Comparison of ENCODE assay signal across 9 cellular contexts in genomic region chr11:57475671-57476222, GRCh38. TPM values are rescaled to one million over a fixed set of nuclear protein-coding genes. Genes with fewer than 3 reads are reported as not detected.
A peak's percentile ranks its signal among the peaks of the same experiment; 100 is the strongest.
DNase-seq lines count a peak whose midpoint lies in the region; ATAC-seq and TF ChIP-seq lines count a peak whose summit lies in the region.
"Had no signal": no experiment of that assay in that cellular context is flagged by ENCODE, and none has a peak within 500 bp of the region (broad histone marks: within the 10 kb centered on the region; RNA-seq: fewer than 3 reads in every experiment).

No MANE protein-coding gene starts in this region.

- H3K4me1 Mint-ChIP-seq in IgD-negative memory B cell = peaks cover 5 to 29% (median 15%) of the 10 kb centered on the region in 3 donors

- peak overlapping the region; percentile 57 to 60 (median 58) for H3K4me3 ChIP-seq in esophagus muscularis mucosa
- H3K4me3 ChIP-seq in skeletal muscle cell (ENCODE audit: low read depth, low read length) = peak overlapping the region; percentile 28

- intact Hi-C loops in esophagus muscularis mucosa (cut with DNase I) = no loop called here

- no peaks in the 10 kb centered on the region for H3K36me3 ChIP-seq in esophagus muscularis mucosa

- in situ Hi-C loops in G401 (cut with HindIII; ENCODE audit: low sequenced_read_pairs) = no loop called here

- peak; percentile 26 for ATAC-seq in GM18909 (IDR thresholded peaks at IDR 0.05; ENCODE audit: poor library complexity, unreplicated experiment)

- 48% methylated on average over 12 of the region's 12 CpGs for WGBS in esophagus muscularis mucosa

- no peak for TF ChIP-seq EP300 in esophagus muscularis mucosa (IDR thresholded peaks at IDR 0.05)

- no peak for TF ChIP-seq CTCF in esophagus muscularis mucosa (IDR thresholded peaks at IDR 0.05)

- DNase-seq in esophagus muscularis mucosa (ENCODE audit: extremely low spot score) (no peak), skeletal muscle cell (ENCODE audit: low read depth) (no peak), GM19240 (ENCODE audit: insufficient read length, low spot score) (no peak), AG20443 (ENCODE audit: low spot score) (no peak), G401 (ENCODE audit: low spot score) (no peak), erythroblast (lab: John Stamatoyannopoulos, UW) (no peak)
- DNase-seq: NCI-H2171 treated with DMSO at 0.1 percent for 48 hours had no signal

- peak overlapping the region; percentile 68 to 94 (median 88) for H3K4me3 Mint-ChIP-seq in IgD-negative memory B cell

- no peak for TF ChIP-seq POLR2A in esophagus muscularis mucosa (IDR thresholded peaks at IDR 0.05; ENCODE audit: low read depth)
- TF ChIP-seq POLR2A in erythroblast (IDR thresholded peaks at IDR 0.05; ENCODE audit: low read length) = no peak

- H3K9me3 Mint-ChIP-seq in IgD-negative memory B cell = no peaks in the 10 kb centered on the region

- peaks cover 8 to 19% (median 17%) of the 10 kb centered on the region in 4 donors for H3K4me1 ChIP-seq in esophagus muscularis mucosa

- peaks cover 0 to 55% (median 6%) of the 10 kb centered on the region in 4 donors for H3K27me3 ChIP-seq in esophagus muscularis mucosa

- H3K27ac Mint-ChIP-seq in IgD-negative memory B cell = peak overlapping the region in 2 of 3 donors; percentile 34 to 80

- peaks cover 20% of the 10 kb centered on the region for H3K27me3 Mint-ChIP-seq in IgD-negative memory B cell

- no peak overlapping the region for H3K27ac ChIP-seq in esophagus muscularis mucosa (replicated peaks in 1 of 4)

- no peaks in the 10 kb centered on the region for H3K36me3 Mint-ChIP-seq in IgD-negative memory B cell

- no peaks in the 10 kb centered on the region for H3K9me3 ChIP-seq in esophagus muscularis mucosa

RNA-seq across cellular contexts. Expression of gene RTN4RL2, which starts 15.4 kb away (rescaled TPM):
- polyA plus RNA-seq in IgD-negative memory B cell = 0.14 TPM
- 1 to 10 TPM in 1 of 4 donors, under 1 TPM in 2, not detected in 1; 0.33 to 1.1 (median 0.91) TPM for total RNA-seq in esophagus muscularis mucosa
- total RNA-seq in G401 (2014; rRNA removed; shearing (Covaris generic)) = 2.9 TPM in 1 of 2 replicates, not detected in the other

RNA-seq across cellular contexts. Expression of gene SLC43A1, which starts 39.8 kb away (rescaled TPM):
- 7.2 TPM for polyA plus RNA-seq in IgD-negative memory B cell
- 10 to 100 TPM; 17.7 to 33.2 (median 23.5) TPM for total RNA-seq in esophagus muscularis mucosa
- 8.8 and 15.1 TPM in 2 replicates for total RNA-seq in G401 (2014; rRNA removed; shearing (Covaris generic))

RNA-seq across cellular contexts. Expression of gene SLC43A3, which starts 48.8 kb away (rescaled TPM):
- 15.8 TPM for polyA plus RNA-seq in IgD-negative memory B cell
- 10 to 100 TPM; 26.6 to 90.4 (median 77.0) TPM for total RNA-seq in esophagus muscularis mucosa
- total RNA-seq in G401 (2014; rRNA removed; shearing (Covaris generic)) = not detected in 2 replicates

RNA-seq across cellular contexts. Expression of gene TIMM10, which starts 54.8 kb away (rescaled TPM):
- 63.5 TPM for polyA plus RNA-seq in IgD-negative memory B cell
- 10 to 100 TPM; 41.9 to 49.1 (median 43.1) TPM for total RNA-seq in esophagus muscularis mucosa
- total RNA-seq in G401 (2014; rRNA removed; shearing (Covaris generic)) = 36.2 and 53.0 TPM in 2 replicates

Comparison
In these comparisons a context has a peak if more than half of its experiments do, and no peak if none do; other contexts are left out.
1. RNA of gene SLC43A3, which starts 48.8 kb away (total RNA-seq): 26.6 to 90.4 TPM in esophagus muscularis mucosa; not detected in G401; every median in the first group is over 10 times any median in the second.